ENCODE assay signal across 13 cellular contexts in genomic region chr5:150021491-150022162, GRCh38. TPM values are rescaled to one million over a fixed set of nuclear protein-coding genes. Genes with fewer than 3 reads are reported as not detected.
A peak's percentile ranks its signal among the peaks of the same experiment; 100 is the strongest.
DNase-seq lines count a peak whose midpoint lies in the region; ATAC-seq and TF ChIP-seq lines count a peak whose summit lies in the region.
"Had no signal": no experiment of that assay in that cellular context is flagged by ENCODE, and none has a peak within 500 bp of the region (broad histone marks: within the 10 kb centered on the region; RNA-seq: fewer than 3 reads in every experiment).

No MANE protein-coding gene starts in this region.

- no peaks in the 10 kb centered on the region for H4K20me1 ChIP-seq in neural progenitor cell (ENCODE audit: low read depth)

- H3K4me3 Mint-ChIP-seq in neural progenitor cell, result no peak overlapping the region
- H3K4me3 Mint-ChIP-seq: immature natural killer cell had no signal

- intact Hi-C loops in esophagus squamous epithelium (cut with DNase I), result no loop called here
- intact Hi-C loops in left colon (cut with DNase I, micrococcal nuclease), result no loop called here

- H3K4me1 Mint-ChIP-seq in neural progenitor cell, result peaks cover 2% of the 10 kb centered on the region
- H3K4me1 Mint-ChIP-seq: immature natural killer cell had no signal

- H3K4me3 ChIP-seq in SJCRH30 (no peak overlapping the region), esophagus squamous epithelium (peak overlapping the region in 1 of 4 donors; percentile 25), neural progenitor cell (no peak overlapping the region)
- H3K4me3 ChIP-seq: K562 had no signal

- peaks cover 27% of the 10 kb centered on the region for H3K4me1 ChIP-seq in SJCRH30
- H3K4me1 ChIP-seq in esophagus squamous epithelium, result peaks cover 0 to 52% (median 18%) of the 10 kb centered on the region in 3 donors
- no peaks in the 10 kb centered on the region for H3K4me1 ChIP-seq in neural progenitor cell

- no peaks in the 10 kb centered on the region for H3K9me3 Mint-ChIP-seq in neural progenitor cell

- TF ChIP-seq CTCF in esophagus squamous epithelium (IDR thresholded peaks at IDR 0.05), result no peak
- no peak for TF ChIP-seq CTCF in neural progenitor cell (IDR thresholded peaks at IDR 0.05)

- 59 to 64% methylated on average over 12 to 13 of the region's 13 CpGs for WGBS in esophagus squamous epithelium, 2 donors

- H3K27ac ChIP-seq in SJCRH30 (peak overlapping the region; percentile 22; the same call in 1 of the 2 replicates), esophagus squamous epithelium (peak overlapping the region; percentile 65 to 80 (median 77)), neural progenitor cell (no peak overlapping the region)

- H2AFZ ChIP-seq in neural progenitor cell (replicated peaks), result no peak overlapping the region

- H3K27me3 Mint-ChIP-seq in neural progenitor cell (ENCODE audit: insufficient read depth, low read depth), result no peaks in the 10 kb centered on the region

- no peak overlapping the region for H3K4me2 ChIP-seq in neural progenitor cell

- no peak overlapping the region for H3K9ac ChIP-seq in neural progenitor cell

- TF ChIP-seq POLR2A in esophagus squamous epithelium (IDR thresholded peaks at IDR 0.05), result no peak

- H3K9me3 ChIP-seq in SJCRH30 (replicated peaks) (no peaks in the 10 kb centered on the region), esophagus squamous epithelium (no peaks in the 10 kb centered on the region), neural progenitor cell (ENCODE audit: low read depth) (no peaks in the 10 kb centered on the region)

- ATAC-seq in HG03175 (IDR thresholded peaks at IDR 0.05; ENCODE audit: unreplicated experiment) (no peak), left colon (no peak)
- ATAC-seq: K562 had no signal

- H3K79me2 ChIP-seq in neural progenitor cell (ENCODE audit: low read depth), result no peaks in the 10 kb centered on the region

- DNase-seq in EH (ENCODE audit: low read depth) (peak; percentile 55), SJCRH30 (no peak), esophagus squamous epithelium (lab: John Stamatoyannopoulos, UW) (no peak), occipital lobe (lab: John Stamatoyannopoulos, UW) (peak; percentile 43), left colon (no peak), neural progenitor cell (ENCODE audit: low spot score) (no peak), NCI-H446 (lab: John Stamatoyannopoulos, UW) (no peak)
- DNase-seq: activated effector memory CD4-positive, alpha-beta T cell treated with anti-CD3 and anti-CD28 coated beads, Interleukin-2, amount 50 U/mL, for 16 hours; DND-41; immature natural killer cell; SHP77 had no signal

- no peak overlapping the region for H3K27ac Mint-ChIP-seq in neural progenitor cell
- H3K27ac Mint-ChIP-seq: immature natural killer cell had no signal

- H3K27me3 ChIP-seq in SJCRH30 (no peaks in the 10 kb centered on the region), esophagus squamous epithelium (no peaks in the 10 kb centered on the region), neural progenitor cell (no peaks in the 10 kb centered on the region)

- peaks cover 83% of the 10 kb centered on the region for H3K36me3 ChIP-seq in SJCRH30
- peaks cover 4 to 78% (median 11%) of the 10 kb centered on the region in 3 donors for H3K36me3 ChIP-seq in esophagus squamous epithelium
- H3K36me3 ChIP-seq in neural progenitor cell, result peaks cover 8% of the 10 kb centered on the region

- no peaks in the 10 kb centered on the region for H3F3A ChIP-seq in neural progenitor cell (ENCODE audit: low read depth)

- H3K36me3 Mint-ChIP-seq in neural progenitor cell, result peaks cover 21% of the 10 kb centered on the region

RNA-seq across cellular contexts. Expression of gene HMGXB3, which starts 21.1 kb away (rescaled TPM):
- total RNA-seq in SJCRH30 (2014; rRNA removed; shearing (Covaris generic)), result 26.0 and 28.0 TPM in 2 replicates
- 10 to 100 TPM; 12.4 to 26.3 (median 20.5) TPM for total RNA-seq in esophagus squamous epithelium
- total RNA-seq in occipital lobe, result 19.8 TPM
- total RNA-seq in left colon, result 10 to 100 TPM; 22.2 to 34.0 TPM
- 23.1 and 31.3 TPM in 2 replicates for total RNA-seq in neural progenitor cell (ENCODE audit: low replicate concordance)

RNA-seq across cellular contexts. Expression of gene TIGD6, which starts 21.2 kb away (rescaled TPM):
- 3.7 and 3.8 TPM in 2 replicates for total RNA-seq in SJCRH30 (2014; rRNA removed; shearing (Covaris generic))
- 1 to 10 TPM; 1.1 to 4.0 (median 1.4) TPM for total RNA-seq in esophagus squamous epithelium
- 5.1 TPM for total RNA-seq in occipital lobe
- total RNA-seq in left colon, result 1 to 10 TPM; 2.6 to 4.0 TPM
- total RNA-seq in neural progenitor cell (ENCODE audit: low replicate concordance), result 4.1 and 4.7 TPM in 2 replicates

Comparison
In these comparisons a context has a peak if more than half of its experiments do, and no peak if none do; other contexts are left out.
1. DNase-seq: peak in EH (single experiment) and occipital lobe (single experiment); none in SJCRH30 (0 of 2), esophagus squamous epithelium (single experiment), left colon (0 of 2), neural progenitor cell (single experiment) and NCI-H446 (0 of 2).